ENCODE assay signal across 8 cellular contexts in the genomic region with DNA sequence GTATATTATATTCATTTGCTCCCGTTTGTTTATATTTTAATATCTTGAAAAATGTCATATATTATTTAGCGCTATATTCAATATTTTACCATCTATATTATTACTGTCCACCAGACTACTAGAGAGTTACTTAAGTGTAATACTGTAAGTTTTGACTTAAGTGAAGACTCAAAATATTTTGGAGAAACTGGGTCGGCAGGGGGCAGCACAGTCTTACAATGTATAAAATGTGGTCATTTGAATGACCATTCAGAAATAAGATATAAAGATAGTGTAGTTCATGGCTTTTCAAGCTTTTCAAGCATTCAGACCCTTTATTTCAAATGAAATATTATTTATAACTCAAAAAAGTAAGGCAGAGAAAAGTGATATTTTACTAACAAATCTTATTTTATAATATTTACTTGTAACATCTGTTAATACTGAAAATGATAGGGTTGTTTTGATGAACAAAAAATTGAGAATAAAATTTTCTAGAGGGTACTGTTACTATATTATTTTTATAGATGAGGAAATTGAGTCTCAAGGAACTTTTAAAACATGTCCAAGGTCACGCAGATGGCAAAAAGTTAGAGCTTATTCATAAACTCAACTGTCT.
A peak's percentile ranks its signal among the peaks of the same experiment; 100 is the strongest.
DNase-seq lines count a peak whose midpoint lies in the region; ATAC-seq and TF ChIP-seq lines count a peak whose summit lies in the region.

No MANE protein-coding gene starts in this region.

- no peak overlapping the region for H2BK120ac ChIP-seq in trophoblast cell (ENCODE audit: insufficient read depth, low read length, poor library complexity)

- peak; percentile 80 for TF ChIP-seq RAD21 in HCT116 (IDR thresholded peaks at IDR 0.05; ENCODE audit: low read depth)

- H3K27me3 Mint-ChIP-seq in CD4-positive, alpha-beta T cell, result peaks cover 31% of the 10 kb centered on the region
- peaks cover 2% of the 10 kb centered on the region for H3K27me3 Mint-ChIP-seq in activated T-cell treated with anti-CD3 and anti-CD28 coated beads, Interleukin-2, amount 50 U/mL, for 4 hours (ENCODE audit: low read depth)

- H4K8ac ChIP-seq in trophoblast cell (ENCODE audit: low read depth, low read length), result no peak overlapping the region

- H3K36me3 Mint-ChIP-seq in CD4-positive, alpha-beta T cell (ENCODE audit: low read depth), result no peaks in the 10 kb centered on the region
- no peaks in the 10 kb centered on the region for H3K36me3 Mint-ChIP-seq in activated T-cell treated with anti-CD3 and anti-CD28 coated beads, Interleukin-2, amount 50 U/mL, for 4 hours (ENCODE audit: insufficient read depth)

- no peak overlapping the region for H3K27ac Mint-ChIP-seq in CD4-positive, alpha-beta T cell

- intact Hi-C loops in CD4-positive, alpha-beta T cell (cut with DNase I, micrococcal nuclease), result loop anchor here (2.0 to 5.0 kb wide), 2 partner anchors 167 to 259 kb away; no protein-coding TSS in a partner anchor
- intact Hi-C loops in HCT116 (cut with micrococcal nuclease), result loop anchor here (1.0 kb wide), 2 partner anchors 168 to 257 kb away; no protein-coding TSS in a partner anchor

- no TSS peak for BruUV-seq in HCT116 (replicated peaks; lab: Mats Ljungman, UMichigan)

- H3K4me1 ChIP-seq in HCT116 (ENCODE audit: control insufficient read depth in 1 of 2, insufficient read depth in 2 of 2, low read length in 2 of 2), result no peaks in the 10 kb centered on the region
- H3K4me1 ChIP-seq in gastroesophageal sphincter, result no peaks in the 10 kb centered on the region
- H3K4me1 ChIP-seq in trophoblast cell (ENCODE audit: control insufficient read depth in 1 of 2, insufficient read depth in 2 of 2, low read length in 2 of 2), result no peaks in the 10 kb centered on the region

- H4K91ac ChIP-seq in trophoblast cell (ENCODE audit: low read depth, low read length), result no peak overlapping the region

- H3K4me3 ChIP-seq in HCT116 (replicated peaks in 1 of 2; ENCODE audit: low read depth in 1 of 2, low read length in 2 of 2) (no peak overlapping the region), gastroesophageal sphincter (no peak overlapping the region), trophoblast cell (ENCODE audit: low read depth, low read length) (no peak overlapping the region)

- H3K14ac ChIP-seq in trophoblast cell (ENCODE audit: low read length), result no peak overlapping the region

- no peak overlapping the region for H3K9ac ChIP-seq in HCT116 (ENCODE audit: low read length)
- no peak overlapping the region for H3K9ac ChIP-seq in trophoblast cell (ENCODE audit: low read length)

- no peak overlapping the region for H2BK5ac ChIP-seq in trophoblast cell (ENCODE audit: low read depth, low read length, poor library complexity)

- no peaks in the 10 kb centered on the region for H3K79me1 ChIP-seq in trophoblast cell (ENCODE audit: low read length)

- no peaks in the 10 kb centered on the region for H4K20me1 ChIP-seq in HCT116 (ENCODE audit: insufficient read depth)

- TF ChIP-seq CTCF in CD4-positive, alpha-beta T cell (IDR thresholded peaks at IDR 0.05), result peak; percentile 56
- TF ChIP-seq CTCF in HCT116 (IDR thresholded peaks at IDR 0.05 in 2 of 3, conservative IDR thresholded peaks at IDR 0.05 in 1 of 3; ENCODE audit: borderline replicate concordance in 1 of 3, insufficient read depth in 1 of 3, low read depth in 2 of 3, low read length in 2 of 3) (peak; percentile 55 to 75 (median 70); a peak in 4 of 6 replicates), gastroesophageal sphincter (IDR thresholded peaks at IDR 0.05) (peak; percentile 55 to 73 (median 66))

- H3K36me3 ChIP-seq in HCT116 (ENCODE audit: control insufficient read depth in 1 of 2, insufficient read depth in 2 of 2, low read length in 2 of 2) (no peaks in the 10 kb centered on the region), gastroesophageal sphincter (no peaks in the 10 kb centered on the region), trophoblast cell (ENCODE audit: control insufficient read depth in 1 of 2, insufficient read depth in 2 of 2, low read length in 2 of 2) (no peaks in the 10 kb centered on the region)

- no peak overlapping the region for H3K18ac ChIP-seq in trophoblast cell (ENCODE audit: low read length)

- H3K23ac ChIP-seq in trophoblast cell (ENCODE audit: low read length), result no peak overlapping the region

- RAD21 ChIA-PET in HCT116 (lab: Charles Lee; ENCODE audit: low non-redundant PET in 1 of 2, low total read pairs in 2 of 2, uncharacterized antibody in 2 of 2, unreplicated experiment in 2 of 2), result interaction anchor here in 1 of 2 experiments (0.6 kb wide), 1 partner anchor 167 kb away, joined by 3 read pairs; no protein-coding TSS in a partner anchor

- no peak for TF ChIP-seq EP300 in gastroesophageal sphincter (IDR thresholded peaks at IDR 0.05)

- no peaks in the 10 kb centered on the region for H3K27me3 ChIP-seq in CD4-positive, alpha-beta T cell (ENCODE audit: control insufficient read depth, insufficient read depth, low read length)
- H3K27me3 ChIP-seq in HCT116 (ENCODE audit: insufficient read depth, low read length) (peaks cover 19% of the 10 kb centered on the region), gastroesophageal sphincter (no peaks in the 10 kb centered on the region), trophoblast cell (ENCODE audit: insufficient read depth, low read length) (no peaks in the 10 kb centered on the region)

- H3K9me2 ChIP-seq in HCT116 (ENCODE audit: insufficient read depth), result no peaks in the 10 kb centered on the region

- no peak overlapping the region for H3K4ac ChIP-seq in trophoblast cell (ENCODE audit: low read depth, low read length)

- H3K27ac ChIP-seq in CD4-positive, alpha-beta T cell (ENCODE audit: low read depth, low read length), result no peak overlapping the region
- H3K27ac ChIP-seq in HCT116 (ENCODE audit: low read depth, low read length) (no peak overlapping the region), gastroesophageal sphincter (no peak overlapping the region), trophoblast cell (ENCODE audit: low read depth, low read length) (no peak overlapping the region)

- no peak overlapping the region for H2AK5ac ChIP-seq in trophoblast cell (ENCODE audit: low read length)

- H3K4me2 ChIP-seq in HCT116 (ENCODE audit: low read length) (no peak overlapping the region), trophoblast cell (ENCODE audit: low read length) (no peak overlapping the region)

- H4K12ac ChIP-seq in trophoblast cell (ENCODE audit: low read depth, low read length), result no peak overlapping the region

- no peak for ATAC-seq in CD4-positive, alpha-beta T cell (ENCODE audit: poor library complexity)
- peak; percentile 69 for ATAC-seq in HCT116
- ATAC-seq in activated T-cell treated with anti-CD3 and anti-CD28 coated beads, Interleukin-2, amount 50 U/mL, for 4 hours, result no peak
- no peak for ATAC-seq in gastroesophageal sphincter
- ATAC-seq in HG03565 (IDR thresholded peaks at IDR 0.05; ENCODE audit: unreplicated experiment), result no peak
- ATAC-seq in GM21515 (IDR thresholded peaks at IDR 0.05; ENCODE audit: unreplicated experiment), result no peak

- no peak overlapping the region for H2AFZ ChIP-seq in HCT116 (ENCODE audit: low read depth, low read length, poor library complexity, severe bottlenecking)
- no peak overlapping the region for H2AFZ ChIP-seq in trophoblast cell (ENCODE audit: insufficient read depth, low read length, poor library complexity)

- TF ChIP-seq POLR2A in HCT116 (IDR thresholded peaks at IDR 0.05; ENCODE audit: borderline replicate concordance, extremely low read depth, insufficient read depth, insufficient read length), result no peak
- no peak for TF ChIP-seq POLR2A in gastroesophageal sphincter (IDR thresholded peaks at IDR 0.05)

- 22 to 35% methylated on average over 4 of the region's 4 CpGs for WGBS in gastroesophageal sphincter (ENCODE audit: low coverage in 1 of 2), 2 donors
- no CpG with 5 or more reads among the region's 4 CpGs for WGBS in trophoblast cell (ENCODE audit: extremely low coverage, insufficient coverage, insufficient read length)

- CTCF ChIA-PET in CD4-positive, alpha-beta T cell (lab: Charles Lee), result no interaction called here
- CTCF ChIA-PET in HCT116 (lab: Charles Lee), result interaction anchor here (0.7 to 2.6 kb wide), 8 partner anchors 10 to 243 kb away, joined by 3 to 15 read pairs (median 3); no protein-coding TSS in a partner anchor

- no peak overlapping the region for H2BK12ac ChIP-seq in trophoblast cell (ENCODE audit: low read length)

- H3K4me1 Mint-ChIP-seq in CD4-positive, alpha-beta T cell (ENCODE audit: low read depth), result no peaks in the 10 kb centered on the region
- H3K4me1 Mint-ChIP-seq in activated T-cell treated with anti-CD3 and anti-CD28 coated beads, Interleukin-2, amount 50 U/mL, for 4 hours (ENCODE audit: low read depth), result no peaks in the 10 kb centered on the region

- no peaks in the 10 kb centered on the region for H3K79me2 ChIP-seq in HCT116 (ENCODE audit: insufficient read depth, low read length)
- H3K79me2 ChIP-seq in trophoblast cell (ENCODE audit: control insufficient read depth, insufficient read depth, low read length, poor library complexity), result no peaks in the 10 kb centered on the region

- H3K9me3 ChIP-seq in CD4-positive, alpha-beta T cell (ENCODE audit: control insufficient read depth, low read length), result no peaks in the 10 kb centered on the region
- no peaks in the 10 kb centered on the region for H3K9me3 ChIP-seq in HCT116 (ENCODE audit: control insufficient read depth in 1 of 2, insufficient read depth in 1 of 2, low read depth in 1 of 2, low read length in 2 of 2)
- H3K9me3 ChIP-seq in gastroesophageal sphincter, result no peaks in the 10 kb centered on the region
- H3K9me3 ChIP-seq in trophoblast cell (ENCODE audit: insufficient read depth, low read depth, low read length), result no peaks in the 10 kb centered on the region

- POLR2A ChIA-PET in CD4-positive, alpha-beta T cell (lab: Charles Lee), result no interaction called here
- POLR2A ChIA-PET in HCT116 (lab: Charles Lee), result interaction anchor here (0.6 kb wide), 1 partner anchor 167 kb away, joined by 4 read pairs; no protein-coding TSS in a partner anchor

- peak in 6 of 10 experiments; percentile 1 to 33 (median 8) for DNase-seq in CD4-positive, alpha-beta T cell
- peak; percentile 58 for DNase-seq in HCT116 (ENCODE audit: low read depth, low spot score)
- DNase-seq in NCI-H82 (lab: John Stamatoyannopoulos, UW), result peak; percentile 87
- peak; percentile 10 for DNase-seq in activated T-cell treated with anti-CD3 and anti-CD28 coated beads, Interleukin-2, amount 50 U/mL, for 4 hours
- peak; percentile 85 to 98 for DNase-seq in trophoblast cell

- H3K9me3 Mint-ChIP-seq in CD4-positive, alpha-beta T cell, result no peaks in the 10 kb centered on the region
- no peaks in the 10 kb centered on the region for H3K9me3 Mint-ChIP-seq in activated T-cell treated with anti-CD3 and anti-CD28 coated beads, Interleukin-2, amount 50 U/mL, for 4 hours

- no peak overlapping the region for H3K4me3 Mint-ChIP-seq in CD4-positive, alpha-beta T cell
- H3K4me3 Mint-ChIP-seq in activated T-cell treated with anti-CD3 and anti-CD28 coated beads, Interleukin-2, amount 50 U/mL, for 4 hours, result no peak overlapping the region

TF ChIP-seq in HCT116, 20 proteins besides CTCF, POLR2A, EP300 and RAD21 (continues in another document):
- no peak for TF ChIP-seq CBX3 (IDR thresholded peaks at IDR 0.05; ENCODE audit: low read depth)
- TF ChIP-seq, protein P1, sequence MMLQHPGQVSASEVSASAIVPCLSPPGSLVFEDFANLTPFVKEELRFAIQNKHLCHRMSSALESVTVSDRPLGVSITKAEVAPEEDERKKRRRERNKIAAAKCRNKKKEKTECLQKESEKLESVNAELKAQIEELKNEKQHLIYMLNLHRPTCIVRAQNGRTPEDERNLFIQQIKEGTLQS (IDR thresholded peaks at IDR 0.05), result no peak

Comparison
In these comparisons a context has a peak if more than half of its experiments do, and no peak if none do; other contexts are left out.
1. DNase-seq: peak in every context shown above with its lines; median percentile 92 in trophoblast cell; 87 in NCI-H82; 58 in HCT116; 10 in activated T-cell treated with anti-CD3 and anti-CD28 coated beads, Interleukin-2, amount 50 U/mL, for 4 hours; 8 in CD4-positive, alpha-beta T cell.